Comparison of ENCODE assay signal across 28 cellular contexts in the genomic region with DNA sequence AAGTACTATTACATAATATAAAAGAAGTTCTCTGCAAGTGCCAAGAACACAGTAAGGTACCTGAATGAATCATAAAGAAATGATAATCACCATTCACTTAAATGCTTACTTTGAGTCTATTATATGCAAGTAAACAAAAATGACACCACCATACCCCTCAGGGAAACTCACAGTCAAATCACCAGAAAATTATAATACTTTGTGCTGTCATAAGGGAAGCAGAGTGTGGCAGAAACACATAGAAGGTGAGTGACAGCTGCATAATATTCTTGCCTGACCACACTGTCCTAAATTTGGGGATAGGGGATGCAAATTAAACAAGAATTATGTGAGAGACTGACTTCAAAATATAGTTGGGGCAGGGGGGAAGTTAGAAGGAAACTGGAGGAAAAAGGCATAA. TPM values are rescaled to one million over a fixed set of nuclear protein-coding genes. Genes with fewer than 3 reads are reported as not detected.
DNase-seq lines count a peak whose midpoint lies in the region; ATAC-seq and TF ChIP-seq lines count a peak whose summit lies in the region.
"Had no signal": no experiment of that assay in that cellular context is flagged by ENCODE, and none has a peak within 500 bp of the region (broad histone marks: within the 10 kb centered on the region; RNA-seq: fewer than 3 reads in every experiment).

No MANE protein-coding gene starts in this region.

- no peak overlapping the region for H3K4me3 Mint-ChIP-seq in activated CD4-positive, alpha-beta memory T cell treated with anti-CD3 and anti-CD28 coated beads for 36 hours
- no peak overlapping the region for H3K4me3 Mint-ChIP-seq in activated CD4-positive, alpha-beta memory T cell treated with anti-CD3 and anti-CD28 coated beads, Interleukin-2, amount 10 ng/mL, durations not matched to agents 7 days and 5 days
- no peak overlapping the region for H3K4me3 Mint-ChIP-seq in CD4-positive, alpha-beta T cell
- H3K4me3 Mint-ChIP-seq in activated naive CD8-positive, alpha-beta T cell treated with anti-CD3 and anti-CD28 coated beads for 36 hours, result no peak overlapping the region
- no peak overlapping the region for H3K4me3 Mint-ChIP-seq in naive thymus-derived CD8-positive, alpha-beta T cell
- H3K4me3 Mint-ChIP-seq: activated CD4-positive, alpha-beta T cell treated with anti-CD3 and anti-CD28 coated beads, Interleukin-2, amount 10 ng/mL, durations not matched to agents 24 days and 14 days; activated CD8-positive, alpha-beta memory T cell treated with anti-CD3 and anti-CD28 coated beads, Interleukin-2, amount 10 ng/mL, durations not matched to agents 7 days and 5 days; activated T-helper 1 cell treated with anti-CD3 and anti-CD28 coated beads, Interleukin-12 subunit alpha, Interleukin-12 subunit beta, Interleukin-2, Interleukin-4 antibody, amounts not matched to agents 30 ng/mL and 10 ng/mL and 1 ng/mL, durations not matched to agents 14 hours and 24 hours and 36 hours; CD14-positive monocyte; IgD-negative memory B cell had no signal

- no peak for ATAC-seq in CD4-positive, alpha-beta T cell (ENCODE audit: poor library complexity)
- ATAC-seq in naive thymus-derived CD8-positive, alpha-beta T cell, result no peak
- ATAC-seq in Right ventricle myocardium inferior, result no peak
- ATAC-seq: activated CD8-positive, alpha-beta memory T cell treated with anti-CD3 and anti-CD28 coated beads, Interleukin-2, amount 10 ng/mL, durations not matched to agents 7 days and 5 days had no signal

- TF ChIP-seq CTCF in CD4-positive, alpha-beta T cell (IDR thresholded peaks at IDR 0.05), result no peak

- H3K27ac Mint-ChIP-seq in activated CD4-positive, alpha-beta memory T cell treated with anti-CD3 and anti-CD28 coated beads for 36 hours, result peak overlapping the region; percentile 20
- H3K27ac Mint-ChIP-seq in activated CD4-positive, alpha-beta memory T cell treated with anti-CD3 and anti-CD28 coated beads, Interleukin-2, amount 10 ng/mL, durations not matched to agents 7 days and 5 days, result no peak overlapping the region
- peak overlapping the region; percentile 5 for H3K27ac Mint-ChIP-seq in CD4-positive, alpha-beta T cell
- H3K27ac Mint-ChIP-seq in activated naive CD8-positive, alpha-beta T cell treated with anti-CD3 and anti-CD28 coated beads for 36 hours, result peak overlapping the region; percentile 65
- H3K27ac Mint-ChIP-seq in naive thymus-derived CD8-positive, alpha-beta T cell, result peak overlapping the region in 6 of 10 donors; percentile 7 to 66 (median 38)
- H3K27ac Mint-ChIP-seq: activated CD4-positive, alpha-beta T cell treated with anti-CD3 and anti-CD28 coated beads, Interleukin-2, amount 10 ng/mL, durations not matched to agents 24 days and 14 days; activated CD8-positive, alpha-beta memory T cell treated with anti-CD3 and anti-CD28 coated beads, Interleukin-2, amount 10 ng/mL, durations not matched to agents 7 days and 5 days; activated T-helper 1 cell treated with anti-CD3 and anti-CD28 coated beads, Interleukin-12 subunit alpha, Interleukin-12 subunit beta, Interleukin-2, Interleukin-4 antibody, amounts not matched to agents 30 ng/mL and 10 ng/mL and 1 ng/mL, durations not matched to agents 14 hours and 24 hours and 36 hours had no signal

- H3K9me3 Mint-ChIP-seq in activated CD4-positive, alpha-beta memory T cell treated with anti-CD3 and anti-CD28 coated beads for 36 hours, result no peaks in the 10 kb centered on the region
- no peaks in the 10 kb centered on the region for H3K9me3 Mint-ChIP-seq in activated CD4-positive, alpha-beta memory T cell treated with anti-CD3 and anti-CD28 coated beads, Interleukin-2, amount 10 ng/mL, durations not matched to agents 7 days and 5 days
- no peaks in the 10 kb centered on the region for H3K9me3 Mint-ChIP-seq in CD4-positive, alpha-beta T cell
- H3K9me3 Mint-ChIP-seq in activated naive CD8-positive, alpha-beta T cell treated with anti-CD3 and anti-CD28 coated beads for 36 hours, result no peaks in the 10 kb centered on the region
- H3K9me3 Mint-ChIP-seq in naive thymus-derived CD8-positive, alpha-beta T cell, result no peaks in the 10 kb centered on the region
- H3K9me3 Mint-ChIP-seq: activated CD4-positive, alpha-beta T cell treated with anti-CD3 and anti-CD28 coated beads, Interleukin-2, amount 10 ng/mL, durations not matched to agents 24 days and 14 days; activated T-helper 1 cell treated with anti-CD3 and anti-CD28 coated beads, Interleukin-12 subunit alpha, Interleukin-12 subunit beta, Interleukin-2, Interleukin-4 antibody, amounts not matched to agents 30 ng/mL and 10 ng/mL and 1 ng/mL, durations not matched to agents 14 hours and 24 hours and 36 hours; CD14-positive monocyte; IgD-negative memory B cell had no signal

- intact Hi-C loops in activated CD4-positive, alpha-beta memory T cell treated with anti-CD3 and anti-CD28 coated beads for 36 hours (cut with micrococcal nuclease), result no loop called here
- intact Hi-C loops in CD4-positive, alpha-beta T cell (cut with DNase I, micrococcal nuclease), result no loop called here
- intact Hi-C loops in Right ventricle myocardium inferior (cut with DNase I), result no loop called here

- H3K27ac ChIP-seq in CD4-positive, alpha-beta T cell (ENCODE audit: low read depth, low read length), result no peak overlapping the region
- H3K27ac ChIP-seq: esophagus muscularis mucosa, sigmoid colon, SJCRH30, upper lobe of left lung, VCaP had no signal

- H3K27me3 Mint-ChIP-seq in activated CD4-positive, alpha-beta memory T cell treated with anti-CD3 and anti-CD28 coated beads for 36 hours, result no peaks in the 10 kb centered on the region
- H3K27me3 Mint-ChIP-seq in activated CD4-positive, alpha-beta memory T cell treated with anti-CD3 and anti-CD28 coated beads, Interleukin-2, amount 10 ng/mL, durations not matched to agents 7 days and 5 days, result no peaks in the 10 kb centered on the region
- no peaks in the 10 kb centered on the region for H3K27me3 Mint-ChIP-seq in CD4-positive, alpha-beta T cell
- H3K27me3 Mint-ChIP-seq in activated naive CD8-positive, alpha-beta T cell treated with anti-CD3 and anti-CD28 coated beads for 36 hours, result no peaks in the 10 kb centered on the region
- no peaks in the 10 kb centered on the region for H3K27me3 Mint-ChIP-seq in naive thymus-derived CD8-positive, alpha-beta T cell
- H3K27me3 Mint-ChIP-seq: activated CD4-positive, alpha-beta T cell treated with anti-CD3 and anti-CD28 coated beads, Interleukin-2, amount 10 ng/mL, durations not matched to agents 24 days and 14 days; activated CD8-positive, alpha-beta memory T cell treated with anti-CD3 and anti-CD28 coated beads, Interleukin-2, amount 10 ng/mL, durations not matched to agents 7 days and 5 days; IgD-negative memory B cell had no signal

- peaks cover 17% of the 10 kb centered on the region for H3K4me1 Mint-ChIP-seq in activated CD4-positive, alpha-beta memory T cell treated with anti-CD3 and anti-CD28 coated beads for 36 hours (ENCODE audit: low read depth)
- peaks cover 12% of the 10 kb centered on the region for H3K4me1 Mint-ChIP-seq in activated CD4-positive, alpha-beta memory T cell treated with anti-CD3 and anti-CD28 coated beads, Interleukin-2, amount 10 ng/mL, durations not matched to agents 7 days and 5 days
- H3K4me1 Mint-ChIP-seq in CD4-positive, alpha-beta T cell (ENCODE audit: low read depth), result peaks cover 38% of the 10 kb centered on the region
- H3K4me1 Mint-ChIP-seq in activated naive CD8-positive, alpha-beta T cell treated with anti-CD3 and anti-CD28 coated beads for 36 hours, result peaks cover 20% of the 10 kb centered on the region
- H3K4me1 Mint-ChIP-seq in naive thymus-derived CD8-positive, alpha-beta T cell, result peaks cover 9 to 43% (median 33%) of the 10 kb centered on the region in 4 donors
- H3K4me1 Mint-ChIP-seq: CD14-positive monocyte had no signal

- CTCF ChIA-PET in activated CD4-positive, alpha-beta memory T cell treated with anti-CD3 and anti-CD28 coated beads for 36 hours (lab: Charles Lee), result no interaction called here
- CTCF ChIA-PET in activated CD4-positive, alpha-beta memory T cell treated with anti-CD3 and anti-CD28 coated beads, Interleukin-2, amount 10 ng/mL, durations not matched to agents 7 days and 5 days (lab: Charles Lee), result interaction anchor here (0.6 to 1.0 kb wide), 3 partner anchors 10 to 1703 kb away, joined by 3 to 5 read pairs (median 5); no protein-coding TSS in a partner anchor
- CTCF ChIA-PET in CD4-positive, alpha-beta T cell (lab: Charles Lee), result interaction anchor here (0.7 to 1.1 kb wide), 3 partner anchors 18 to 161 kb away, joined by 3 to 5 read pairs (median 3); no protein-coding TSS in a partner anchor

- POLR2A ChIA-PET in activated CD4-positive, alpha-beta memory T cell treated with anti-CD3 and anti-CD28 coated beads for 36 hours (lab: Charles Lee), result no interaction called here
- POLR2A ChIA-PET in activated CD4-positive, alpha-beta memory T cell treated with anti-CD3 and anti-CD28 coated beads, Interleukin-2, amount 10 ng/mL, durations not matched to agents 7 days and 5 days (lab: Charles Lee), result interaction anchor here (1.2 to 2.0 kb wide), 2 partner anchors 12 to 757 kb away, joined by 3 to 5 read pairs; no protein-coding TSS in a partner anchor
- POLR2A ChIA-PET in CD4-positive, alpha-beta T cell (lab: Charles Lee), result interaction anchor here (1.1 kb wide), 1 partner anchor 12 kb away, joined by 3 read pairs; no protein-coding TSS in a partner anchor
- POLR2A ChIA-PET in naive thymus-derived CD8-positive, alpha-beta T cell (lab: Charles Lee), result interaction anchor here (0.7 to 1.0 kb wide), 4 partner anchors 9 to 1114 kb away, joined by 3 to 8 read pairs (median 4); no protein-coding TSS in a partner anchor

- no peaks in the 10 kb centered on the region for H3K9me3 ChIP-seq in CD4-positive, alpha-beta T cell (ENCODE audit: control insufficient read depth, low read length)
- H3K9me3 ChIP-seq: esophagus muscularis mucosa, sigmoid colon, SJCRH30, upper lobe of left lung had no signal

- H3K36me3 Mint-ChIP-seq in activated CD4-positive, alpha-beta memory T cell treated with anti-CD3 and anti-CD28 coated beads for 36 hours, result peaks cover 34% of the 10 kb centered on the region
- H3K36me3 Mint-ChIP-seq in activated CD4-positive, alpha-beta memory T cell treated with anti-CD3 and anti-CD28 coated beads, Interleukin-2, amount 10 ng/mL, durations not matched to agents 7 days and 5 days (ENCODE audit: low read depth), result peaks cover 41% of the 10 kb centered on the region
- peaks cover 89% of the 10 kb centered on the region for H3K36me3 Mint-ChIP-seq in CD4-positive, alpha-beta T cell (ENCODE audit: low read depth)
- peaks cover 37% of the 10 kb centered on the region for H3K36me3 Mint-ChIP-seq in activated naive CD8-positive, alpha-beta T cell treated with anti-CD3 and anti-CD28 coated beads for 36 hours
- peaks cover 5 to 89% (median 23%) of the 10 kb centered on the region in 3 donors for H3K36me3 Mint-ChIP-seq in naive thymus-derived CD8-positive, alpha-beta T cell

- no peaks in the 10 kb centered on the region for H3K27me3 ChIP-seq in CD4-positive, alpha-beta T cell (ENCODE audit: control insufficient read depth, insufficient read depth, low read length)
- H3K27me3 ChIP-seq: esophagus muscularis mucosa, sigmoid colon, SJCRH30, upper lobe of left lung had no signal

- no peak for DNase-seq in activated CD4-positive, alpha-beta memory T cell treated with anti-CD3 and anti-CD28 coated beads for 36 hours
- DNase-seq in activated CD4-positive, alpha-beta memory T cell treated with anti-CD3 and anti-CD28 coated beads, Interleukin-2, amount 10 ng/mL, durations not matched to agents 7 days and 5 days, result no peak
- DNase-seq in CD4-positive, alpha-beta T cell, result no peak
- DNase-seq in activated naive CD8-positive, alpha-beta T cell treated with anti-CD3 and anti-CD28 coated beads for 36 hours, result no peak
- DNase-seq in naive thymus-derived CD8-positive, alpha-beta T cell, result no peak
- no peak for DNase-seq in DMS79 (lab: John Stamatoyannopoulos, UW)
- DNase-seq in Right ventricle myocardium inferior (ENCODE audit: missing footprints), result no peak
- DNase-seq in HT-29 (ENCODE audit: low spot score), result no peak
- DNase-seq: activated CD4-positive, alpha-beta T cell treated with anti-CD3 and anti-CD28 coated beads, Interleukin-2, amount 10 ng/mL, durations not matched to agents 24 days and 14 days; activated CD8-positive, alpha-beta memory T cell treated with anti-CD3 and anti-CD28 coated beads, Interleukin-2, amount 10 ng/mL, durations not matched to agents 7 days and 5 days; dermis blood vessel endothelial cell; foreskin fibroblast; GOT3; NCI-H1694; NCI-H446; NCI-H748 treated with DMSO at 0.1 percent for 48 hours; occipital lobe; sigmoid colon; SJCRH30; stimulated activated CD4-positive, alpha-beta T cell treated with anti-CD3 and anti-CD28 coated beads, Interleukin-4, amount 100 ng/mL, for 24 hours; SW 1271; T-helper 9 cell had no signal

RNA-seq across cellular contexts. Expression of a gene that starts 12.9 kb away (rescaled TPM):
- total RNA-seq in activated CD4-positive, alpha-beta memory T cell treated with anti-CD3 and anti-CD28 coated beads for 36 hours, result 100 to 1,000 TPM; 259 to 264 TPM
- total RNA-seq in activated CD4-positive, alpha-beta memory T cell treated with anti-CD3 and anti-CD28 coated beads, Interleukin-2, amount 10 ng/mL, durations not matched to agents 7 days and 5 days, result 100 to 1,000 TPM; 244 to 246 TPM
- total RNA-seq in CD4-positive, alpha-beta T cell, result 100 to 1,000 TPM; 385 to 418 TPM
- 100 to 1,000 TPM; 230 to 237 TPM for total RNA-seq in activated naive CD8-positive, alpha-beta T cell treated with anti-CD3 and anti-CD28 coated beads for 36 hours
- total RNA-seq in naive thymus-derived CD8-positive, alpha-beta T cell, result 100 to 1,000 TPM; 309 to 315 TPM
- polyA plus RNA-seq in naive thymus-derived CD8-positive, alpha-beta T cell, result 100 to 1,000 TPM; 304 to 350 (median 348) TPM
- total RNA-seq in Right ventricle myocardium inferior, result 251 TPM
- total RNA-seq in HT-29 (2014; rRNA removed; shearing (Covaris generic)), result 92.6 and 116 TPM in 2 replicates
